8 cellular contexts compared by ENCODE assay signal in the genomic region with DNA sequence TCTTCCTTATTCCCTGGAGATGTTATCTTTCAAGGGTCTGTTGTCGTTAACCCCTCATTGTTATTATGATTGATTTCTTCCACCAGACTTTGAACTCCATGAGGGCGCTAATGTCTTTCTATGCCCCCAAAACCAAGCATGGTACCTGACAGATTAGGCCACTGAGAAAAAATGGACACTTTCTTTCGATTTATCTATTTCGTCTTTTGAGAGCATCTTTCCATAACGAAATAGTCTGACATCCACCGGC. TPM values are rescaled to one million over a fixed set of nuclear protein-coding genes. Genes with fewer than 3 reads are reported as not detected.
DNase-seq lines count a peak whose midpoint lies in the region; ATAC-seq, FAIRE-seq and TF ChIP-seq lines count a peak whose summit lies in the region.

No MANE protein-coding gene starts in this region.

- H3K36me3 ChIP-seq in adrenal gland (replicated peaks in 1 of 2) (peaks cover 0 to 20% of the 10 kb centered on the region in 2 donors), liver (ENCODE audit: control insufficient read depth in 4 of 4, insufficient read depth in 3 of 4, low read depth in 1 of 4, low read length in 3 of 4) (peaks cover 3 to 9% (median 5%) of the 10 kb centered on the region in 4 donors), transverse colon (peaks cover 0 to 20% (median 6%) of the 10 kb centered on the region in 4 donors)

- H3K27ac ChIP-seq in adrenal gland, result peak overlapping the region in 3 of 5 donors; percentile 85 to 95 (median 92)
- peak overlapping the region; percentile 88 to 90 for H3K27ac ChIP-seq in liver (ENCODE audit: low read depth in 1 of 2, low read length in 2 of 2)
- H3K27ac ChIP-seq in transverse colon, result peak overlapping the region; percentile 87 to 94 (median 90)

- peak overlapping the region; percentile 4 to 84 (median 81) for H3K4me3 ChIP-seq in adrenal gland
- H3K4me3 ChIP-seq in liver (ENCODE audit: low read depth in 1 of 3, low read length in 3 of 3), result peak overlapping the region; percentile 63 to 96 (median 93)
- H3K4me3 ChIP-seq in transverse colon, result peak overlapping the region in 3 of 4 donors; percentile 57 to 74 (median 60)

- CTCF ChIA-PET in activated naive CD4-positive, alpha-beta T cell treated with anti-CD3 and anti-CD28 coated beads, Interleukin-2, amount 10 ng/mL, durations not matched to agents 7 days and 5 days (lab: Charles Lee), result interaction anchor here (1.1 to 1.6 kb wide), 4 partner anchors 12 to 387 kb away, joined by 3 to 8 read pairs (median 4); no protein-coding TSS in a partner anchor

- H3K4me1 Mint-ChIP-seq in activated naive CD4-positive, alpha-beta T cell treated with anti-CD3 and anti-CD28 coated beads, Interleukin-2, amount 10 ng/mL, durations not matched to agents 7 days and 5 days, result peaks cover 32% of the 10 kb centered on the region

- no peaks in the 10 kb centered on the region for H3K9me3 ChIP-seq in adrenal gland (replicated peaks in 1 of 3)
- no peaks in the 10 kb centered on the region for H3K9me3 ChIP-seq in liver (ENCODE audit: control insufficient read depth in 4 of 4, low read length in 3 of 4)
- no peaks in the 10 kb centered on the region for H3K9me3 ChIP-seq in transverse colon

- ATAC-seq in GM18858 (IDR thresholded peaks at IDR 0.05; ENCODE audit: unreplicated experiment), result no peak

- no peak for TF ChIP-seq POLR2A in adrenal gland (IDR thresholded peaks at IDR 0.05)
- TF ChIP-seq POLR2A in transverse colon (IDR thresholded peaks at IDR 0.05), result no peak

- H3K9ac ChIP-seq in liver (ENCODE audit: low read depth in 1 of 2, low read length in 2 of 2), result peak overlapping the region; percentile 57 to 96

- no peaks in the 10 kb centered on the region for H3K9me3 Mint-ChIP-seq in activated naive CD4-positive, alpha-beta T cell treated with anti-CD3 and anti-CD28 coated beads, Interleukin-2, amount 10 ng/mL, durations not matched to agents 7 days and 5 days

- TF ChIP-seq EP300 in transverse colon (IDR thresholded peaks at IDR 0.05; ENCODE audit: low read depth), result no peak

- H3K4me1 ChIP-seq in adrenal gland (replicated peaks in 1 of 2), result peaks cover 12 to 18% of the 10 kb centered on the region in 2 donors
- peaks cover 0 to 16% (median 8%) of the 10 kb centered on the region in 4 donors for H3K4me1 ChIP-seq in liver (ENCODE audit: control insufficient read depth in 4 of 4, insufficient read depth in 4 of 4, low read length in 3 of 4)
- peaks cover 6 to 23% (median 18%) of the 10 kb centered on the region in 4 donors for H3K4me1 ChIP-seq in transverse colon

- peak overlapping the region; percentile 98 for H3K27ac Mint-ChIP-seq in activated naive CD4-positive, alpha-beta T cell treated with anti-CD3 and anti-CD28 coated beads, Interleukin-2, amount 10 ng/mL, durations not matched to agents 7 days and 5 days

- WGBS in adrenal gland, 4 donors, result 20 to 33% (median 30%) methylated on average over 6 of the region's 6 CpGs
- WGBS in liver, result 26% methylated on average over 6 of the region's 6 CpGs
- WGBS in transverse colon (ENCODE audit: low coverage in 1 of 2), 2 donors, result 26 to 42% methylated on average over 6 of the region's 6 CpGs

- no peak for TF ChIP-seq RAD21 in liver (IDR thresholded peaks at IDR 0.05)

- no peak for DNase-seq in activated naive CD4-positive, alpha-beta T cell treated with anti-CD3 and anti-CD28 coated beads, Interleukin-2, amount 10 ng/mL, durations not matched to agents 7 days and 5 days
- DNase-seq in activated naive CD4-positive, alpha-beta T cell treated with anti-CD3 and anti-CD28 coated beads, Interleukin-2, amount 50 U/mL, for 16 hours, result no peak
- DNase-seq in adrenal gland, result no peak
- DNase-seq in transverse colon, result no peak
- DNase-seq in urothelium cell line (ENCODE audit: low spot score), result no peak
- no peak for DNase-seq in cerebellar nuclear complex (lab: John Stamatoyannopoulos, UW)

- H3K27me3 ChIP-seq in adrenal gland (no peaks in the 10 kb centered on the region), liver (ENCODE audit: control insufficient read depth in 4 of 4, insufficient read depth in 4 of 4, low read length in 3 of 4) (no peaks in the 10 kb centered on the region), transverse colon (no peaks in the 10 kb centered on the region)

- H3K4me3 Mint-ChIP-seq in activated naive CD4-positive, alpha-beta T cell treated with anti-CD3 and anti-CD28 coated beads, Interleukin-2, amount 10 ng/mL, durations not matched to agents 7 days and 5 days, result peak overlapping the region; percentile 93

- in situ Hi-C loops in transverse colon (cut with MboI; ENCODE audit: low pct_ligation_motif_present in 1 of 4, low pct_unique_long_range_greater_than_20kb in 1 of 4, low sequenced_read_pairs in 3 of 4), result loop anchor here in 3 of 4 donors (5.0 to 25.0 kb wide), 3 partner anchors 366 to 374 kb away; a partner anchor contains a TSS

- FAIRE-seq in urothelium cell line (lab: Jason Lieb, UNC), result no peak

- peaks cover 32% of the 10 kb centered on the region for H3K36me3 Mint-ChIP-seq in activated naive CD4-positive, alpha-beta T cell treated with anti-CD3 and anti-CD28 coated beads, Interleukin-2, amount 10 ng/mL, durations not matched to agents 7 days and 5 days

- intact Hi-C loops in adrenal gland (cut with DNase I) (no loop called here), transverse colon (cut with DNase I; ENCODE audit: low total_unique reads) (loop anchor here (5.0 kb wide), 1 partner anchor 371 kb away; a partner anchor contains a TSS)

- TF ChIP-seq CTCF in adrenal gland (IDR thresholded peaks at IDR 0.05) (no peak), liver (IDR thresholded peaks at IDR 0.05; ENCODE audit: low read depth, low read length, missing input control) (no peak), transverse colon (IDR thresholded peaks at IDR 0.05) (no peak)

- no peaks in the 10 kb centered on the region for H3K27me3 Mint-ChIP-seq in activated naive CD4-positive, alpha-beta T cell treated with anti-CD3 and anti-CD28 coated beads, Interleukin-2, amount 10 ng/mL, durations not matched to agents 7 days and 5 days

TF ChIP-seq in liver, 16 proteins besides CTCF, POLR2A, EP300 and RAD21:
- TF ChIP-seq RXRA (IDR thresholded peaks at IDR 0.05) (no peak), TAF1 (conservative IDR thresholded peaks at IDR 0.05) (no peak), SP1 (IDR thresholded peaks at IDR 0.05) (no peak), NR2F2 (IDR thresholded peaks at IDR 0.05) (no peak), HNF4A (conservative IDR thresholded peaks at IDR 0.05) (no peak), YY1 (IDR thresholded peaks at IDR 0.05) (no peak), FOXA1 (IDR thresholded peaks at IDR 0.05) (no peak)
- TF ChIP-seq, protein P1, sequence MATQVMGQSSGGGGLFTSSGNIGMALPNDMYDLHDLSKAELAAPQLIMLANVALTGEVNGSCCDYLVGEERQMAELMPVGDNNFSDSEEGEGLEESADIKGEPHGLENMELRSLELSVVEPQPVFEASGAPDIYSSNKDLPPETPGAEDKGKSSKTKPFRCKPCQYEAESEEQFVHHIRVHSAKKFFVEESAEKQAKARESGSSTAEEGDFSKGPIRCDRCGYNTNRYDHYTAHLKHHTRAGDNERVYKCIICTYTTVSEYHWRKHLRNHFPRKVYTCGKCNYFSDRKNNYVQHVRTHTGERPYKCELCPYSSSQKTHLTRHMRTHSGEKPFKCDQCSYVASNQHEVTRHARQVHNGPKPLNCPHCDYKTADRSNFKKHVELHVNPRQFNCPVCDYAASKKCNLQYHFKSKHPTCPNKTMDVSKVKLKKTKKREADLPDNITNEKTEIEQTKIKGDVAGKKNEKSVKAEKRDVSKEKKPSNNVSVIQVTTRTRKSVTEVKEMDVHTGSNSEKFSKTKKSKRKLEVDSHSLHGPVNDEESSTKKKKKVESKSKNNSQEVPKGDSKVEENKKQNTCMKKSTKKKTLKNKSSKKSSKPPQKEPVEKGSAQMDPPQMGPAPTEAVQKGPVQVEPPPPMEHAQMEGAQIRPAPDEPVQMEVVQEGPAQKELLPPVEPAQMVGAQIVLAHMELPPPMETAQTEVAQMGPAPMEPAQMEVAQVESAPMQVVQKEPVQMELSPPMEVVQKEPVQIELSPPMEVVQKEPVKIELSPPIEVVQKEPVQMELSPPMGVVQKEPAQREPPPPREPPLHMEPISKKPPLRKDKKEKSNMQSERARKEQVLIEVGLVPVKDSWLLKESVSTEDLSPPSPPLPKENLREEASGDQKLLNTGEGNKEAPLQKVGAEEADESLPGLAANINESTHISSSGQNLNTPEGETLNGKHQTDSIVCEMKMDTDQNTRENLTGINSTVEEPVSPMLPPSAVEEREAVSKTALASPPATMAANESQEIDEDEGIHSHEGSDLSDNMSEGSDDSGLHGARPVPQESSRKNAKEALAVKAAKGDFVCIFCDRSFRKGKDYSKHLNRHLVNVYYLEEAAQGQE (IDR thresholded peaks at IDR 0.05), result no peak
- TF ChIP-seq, protein P2, sequence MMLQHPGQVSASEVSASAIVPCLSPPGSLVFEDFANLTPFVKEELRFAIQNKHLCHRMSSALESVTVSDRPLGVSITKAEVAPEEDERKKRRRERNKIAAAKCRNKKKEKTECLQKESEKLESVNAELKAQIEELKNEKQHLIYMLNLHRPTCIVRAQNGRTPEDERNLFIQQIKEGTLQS (IDR thresholded peaks at IDR 0.05), result no peak

RNA-seq across cellular contexts. Expression of a gene that starts 0.6 kb away (rescaled TPM):
- total RNA-seq in adrenal gland, result 100 to 1,000 TPM in 7 of 8 donors, 10 to 100 TPM in 1; 92.4 to 153 (median 124) TPM
- 100 to 1,000 TPM; 198 to 234 (median 232) TPM for polyA plus RNA-seq in adrenal gland
- 10 to 100 TPM; 76.5 to 84.5 TPM for total RNA-seq in liver
- polyA plus RNA-seq in liver, result 100 to 1,000 TPM in 1 of 2 donors, 10 to 100 TPM in 1; 84.9 to 191 TPM
- total RNA-seq in transverse colon, result 100 to 1,000 TPM in 2 of 4 donors, 10 to 100 TPM in 2; 12.1 to 112 (median 70.4) TPM

RNA-seq across cellular contexts. Expression of a gene that starts 21.2 kb away (rescaled TPM):
- total RNA-seq in adrenal gland (100 to 1,000 TPM in 2 of 8 donors, 10 to 100 TPM in 6; 77.6 to 110 (median 87.4) TPM), liver (100 to 1,000 TPM in 1 of 2 donors, 10 to 100 TPM in 1; 99.3 to 140 TPM), transverse colon (10 to 100 TPM; 30.7 to 91.9 (median 60.9) TPM)
- polyA plus RNA-seq in adrenal gland (100 to 1,000 TPM in 1 of 3 donors, 10 to 100 TPM in 2; 45.2 to 105 (median 56.5) TPM), liver (10 to 100 TPM; 32.1 to 49.8 TPM)
